ENCODE assay signal across 19 cellular contexts in genomic region chr11:888290-889212, GRCh38.
"Had no signal": no experiment of that assay in that cellular context is flagged by ENCODE, and none has a peak within 500 bp of the region (broad histone marks: within the 10 kb centered on the region; RNA-seq: fewer than 3 reads in every experiment).

No MANE protein-coding gene starts in this region.

- H3K27ac ChIP-seq: brain microvascular endothelial cell, esophagus squamous epithelium, ovary, sigmoid colon, testis, upper lobe of left lung had no signal

- H3K36me3 ChIP-seq: brain microvascular endothelial cell, ovary had no signal

- H3K4me1 ChIP-seq: esophagus squamous epithelium, sigmoid colon, testis, upper lobe of left lung had no signal

- H3K27me3 ChIP-seq: brain microvascular endothelial cell, esophagus squamous epithelium, ovary, sigmoid colon, testis, upper lobe of left lung had no signal

- H3K27me3 Mint-ChIP-seq: activated CD4-positive, alpha-beta T cell treated with anti-CD3 and anti-CD28 coated beads, Interleukin-2, amount 10 ng/mL, durations not matched to agents 7 days and 5 days; activated naive CD8-positive, alpha-beta T cell treated with anti-CD3 and anti-CD28 coated beads, Interleukin-2, amount 50 U/mL, for 24 hours; activated T-cell treated with anti-CD3 and anti-CD28 coated beads, Interleukin-2, amount 50 U/mL, for 24 hours; dendritic cell treated with granulocyte-macrophage colony-stimulating factor and Interleukin-4, amounts not matched to agents 40 ng/mL and 50 ng/mL, for 4 days; memory B cell; naive B cell; stimulated activated memory B cell treated with anti-CD40 and anti-IgM and Interleukin-4, amounts not matched to agents 10 μg/mL and 1 μg/mL and 100 μg/mL, for 72 hours had no signal

- H3K9me3 ChIP-seq: esophagus squamous epithelium, ovary, sigmoid colon, testis, upper lobe of left lung had no signal

- H3K4me3 ChIP-seq: esophagus squamous epithelium, ovary, sigmoid colon, testis, upper lobe of left lung had no signal

- ATAC-seq: activated CD4-positive, CD25-positive, alpha-beta regulatory T cell treated with anti-CD3 and anti-CD28 coated beads, Interleukin-2, amount 50 U/mL, for 24 hours; activated CD8-positive, alpha-beta T cell treated with anti-CD3 and anti-CD28 coated beads, Interleukin-2, amount 10 ng/mL, durations not matched to agents 7 days and 5 days; activated naive CD8-positive, alpha-beta T cell treated with anti-CD3 and anti-CD28 coated beads, Interleukin-2, amount 50 U/mL, for 24 hours; stimulated activated memory B cell treated with anti-CD40 and anti-IgM and Interleukin-4, amounts not matched to agents 10 μg/mL and 1 μg/mL and 100 μg/mL, for 72 hours had no signal

- DNase-seq: activated CD4-positive, alpha-beta T cell treated with anti-CD3 and anti-CD28 coated beads, Interleukin-2, amount 10 ng/mL, durations not matched to agents 7 days and 5 days; activated CD8-positive, alpha-beta T cell treated with anti-CD3 and anti-CD28 coated beads, Interleukin-2, amount 10 ng/mL, durations not matched to agents 7 days and 5 days; activated naive CD4-positive, alpha-beta T cell treated with anti-CD3 and anti-CD28 coated beads for 36 hours; activated naive CD8-positive, alpha-beta T cell treated with anti-CD3 and anti-CD28 coated beads, Interleukin-2, amount 50 U/mL, for 24 hours; activated T-cell treated with anti-CD3 and anti-CD28 coated beads, Interleukin-2, amount 50 U/mL, for 24 hours; brain microvascular endothelial cell; effector CD8-positive, alpha-beta T cell; esophagus squamous epithelium; naive B cell; ovary; sigmoid colon; stimulated activated CD4-positive, alpha-beta T cell treated with anti-CD3 and anti-CD28 coated beads, Interleukin-4, amount 100 ng/mL, for 24 hours; T1000; testis had no signal

- H3K27ac Mint-ChIP-seq: activated CD4-positive, alpha-beta T cell treated with anti-CD3 and anti-CD28 coated beads, Interleukin-2, amount 10 ng/mL, durations not matched to agents 7 days and 5 days; activated CD8-positive, alpha-beta T cell treated with anti-CD3 and anti-CD28 coated beads, Interleukin-2, amount 10 ng/mL, durations not matched to agents 7 days and 5 days; activated naive CD4-positive, alpha-beta T cell treated with anti-CD3 and anti-CD28 coated beads for 36 hours; activated naive CD8-positive, alpha-beta T cell treated with anti-CD3 and anti-CD28 coated beads, Interleukin-2, amount 50 U/mL, for 24 hours; dendritic cell treated with granulocyte-macrophage colony-stimulating factor and Interleukin-4, amounts not matched to agents 40 ng/mL and 50 ng/mL, for 4 days; memory B cell; stimulated activated memory B cell treated with anti-CD40 and anti-IgM and Interleukin-4, amounts not matched to agents 10 μg/mL and 1 μg/mL and 100 μg/mL, for 72 hours had no signal

- H3K4me3 Mint-ChIP-seq: activated CD4-positive, alpha-beta T cell treated with anti-CD3 and anti-CD28 coated beads, Interleukin-2, amount 10 ng/mL, durations not matched to agents 7 days and 5 days; activated CD8-positive, alpha-beta T cell treated with anti-CD3 and anti-CD28 coated beads, Interleukin-2, amount 10 ng/mL, durations not matched to agents 7 days and 5 days; activated naive CD4-positive, alpha-beta T cell treated with anti-CD3 and anti-CD28 coated beads for 36 hours; activated naive CD8-positive, alpha-beta T cell treated with anti-CD3 and anti-CD28 coated beads, Interleukin-2, amount 50 U/mL, for 24 hours; activated T-cell treated with anti-CD3 and anti-CD28 coated beads, Interleukin-2, amount 50 U/mL, for 24 hours; dendritic cell treated with granulocyte-macrophage colony-stimulating factor and Interleukin-4, amounts not matched to agents 40 ng/mL and 50 ng/mL, for 4 days; memory B cell; naive B cell; stimulated activated memory B cell treated with anti-CD40 and anti-IgM and Interleukin-4, amounts not matched to agents 10 μg/mL and 1 μg/mL and 100 μg/mL, for 72 hours had no signal

- H3K9me3 Mint-ChIP-seq: activated CD4-positive, alpha-beta T cell treated with anti-CD3 and anti-CD28 coated beads, Interleukin-2, amount 10 ng/mL, durations not matched to agents 7 days and 5 days; activated naive CD4-positive, alpha-beta T cell treated with anti-CD3 and anti-CD28 coated beads for 36 hours; activated naive CD8-positive, alpha-beta T cell treated with anti-CD3 and anti-CD28 coated beads, Interleukin-2, amount 50 U/mL, for 24 hours; activated T-cell treated with anti-CD3 and anti-CD28 coated beads, Interleukin-2, amount 50 U/mL, for 24 hours; dendritic cell treated with granulocyte-macrophage colony-stimulating factor and Interleukin-4, amounts not matched to agents 40 ng/mL and 50 ng/mL, for 4 days; memory B cell; naive B cell; stimulated activated memory B cell treated with anti-CD40 and anti-IgM and Interleukin-4, amounts not matched to agents 10 μg/mL and 1 μg/mL and 100 μg/mL, for 72 hours had no signal

- H3K4me1 Mint-ChIP-seq: activated CD4-positive, alpha-beta T cell treated with anti-CD3 and anti-CD28 coated beads, Interleukin-2, amount 10 ng/mL, durations not matched to agents 7 days and 5 days; activated naive CD8-positive, alpha-beta T cell treated with anti-CD3 and anti-CD28 coated beads, Interleukin-2, amount 50 U/mL, for 24 hours; stimulated activated memory B cell treated with anti-CD40 and anti-IgM and Interleukin-4, amounts not matched to agents 10 μg/mL and 1 μg/mL and 100 μg/mL, for 72 hours had no signal
